30 cellular contexts compared by ENCODE assay signal in the genomic region with DNA sequence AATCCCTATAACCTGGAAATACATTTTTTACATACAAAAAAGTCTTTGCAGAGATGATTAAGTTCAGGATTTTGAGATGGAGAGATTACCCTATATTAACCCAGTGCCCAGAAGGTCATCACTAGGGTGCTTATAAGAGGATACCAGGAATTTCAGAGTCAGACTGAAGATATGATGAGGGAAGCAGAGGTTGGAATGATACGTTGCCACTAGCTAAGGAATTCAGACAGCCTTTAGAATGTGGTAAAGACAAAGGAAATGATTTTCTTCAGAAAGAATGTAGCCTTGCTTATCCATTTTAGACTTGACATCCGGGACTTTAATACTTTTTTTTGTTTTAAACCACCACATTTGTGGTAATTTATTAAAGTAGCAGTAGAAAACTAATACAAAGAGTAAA.
DNase-seq lines count a peak whose midpoint lies in the region; ATAC-seq, FAIRE-seq and TF ChIP-seq lines count a peak whose summit lies in the region.
"Had no signal": no experiment of that assay in that cellular context is flagged by ENCODE, and none has a peak within 500 bp of the region (broad histone marks: within the 10 kb centered on the region; RNA-seq: fewer than 3 reads in every experiment).

No MANE protein-coding gene starts in this region.

- WGBS in smooth muscle cell (ENCODE audit: low lambda C conversion rate): 7% methylated on average over 2 of the region's 2 CpGs

- no peaks in the 10 kb centered on the region for H3K9me3 ChIP-seq in smooth muscle cell (replicated peaks; ENCODE audit: low read depth)
- no peaks in the 10 kb centered on the region for H3K9me3 ChIP-seq in effector memory CD4-positive, alpha-beta T cell (ENCODE audit: control insufficient read depth, low read length)
- H3K9me3 ChIP-seq: adrenal gland, ovary, stomach had no signal

- peaks cover 2% of the 10 kb centered on the region for H3K9me3 Mint-ChIP-seq in activated naive CD8-positive, alpha-beta T cell treated with anti-CD3 and anti-CD28 coated beads, Interleukin-2, amount 50 U/mL, for 24 hours
- H3K9me3 Mint-ChIP-seq: mesothelial cell of epicardium had no signal

- H3F3A ChIP-seq in smooth muscle cell (ENCODE audit: low read depth): peaks cover 4% of the 10 kb centered on the region

- H3K36me3 Mint-ChIP-seq in activated naive CD8-positive, alpha-beta T cell treated with anti-CD3 and anti-CD28 coated beads, Interleukin-2, amount 50 U/mL, for 24 hours (ENCODE audit: low read depth): no peaks in the 10 kb centered on the region
- H3K36me3 Mint-ChIP-seq: CD8-positive, alpha-beta T cell; mesothelial cell of epicardium had no signal

- H3K4me3 ChIP-seq in smooth muscle cell: no peak overlapping the region
- no peak overlapping the region for H3K4me3 ChIP-seq in effector memory CD4-positive, alpha-beta T cell (ENCODE audit: insufficient read depth, low read depth, low read length, poor library complexity, severe bottlenecking)
- H3K4me3 ChIP-seq: adrenal gland, ovary, stomach had no signal

- H3K4me1 Mint-ChIP-seq in activated naive CD8-positive, alpha-beta T cell treated with anti-CD3 and anti-CD28 coated beads, Interleukin-2, amount 50 U/mL, for 24 hours: no peaks in the 10 kb centered on the region
- H3K4me1 Mint-ChIP-seq: mesothelial cell of epicardium had no signal

- no peaks in the 10 kb centered on the region for H3K27me3 ChIP-seq in smooth muscle cell (ENCODE audit: low read depth)
- no peaks in the 10 kb centered on the region for H3K27me3 ChIP-seq in effector memory CD4-positive, alpha-beta T cell (replicated peaks; ENCODE audit: control insufficient read depth, insufficient read depth, low read length, poor library complexity, severe bottlenecking)
- H3K27me3 ChIP-seq: adrenal gland, ovary, stomach had no signal

- no peak overlapping the region for H3K4me3 Mint-ChIP-seq in activated naive CD8-positive, alpha-beta T cell treated with anti-CD3 and anti-CD28 coated beads, Interleukin-2, amount 50 U/mL, for 24 hours
- H3K4me3 Mint-ChIP-seq: activated CD8-positive, alpha-beta T cell treated with anti-CD3 and anti-CD28 coated beads, Interleukin-2, amount 10 ng/mL, durations not matched to agents 7 days and 5 days; CD8-positive, alpha-beta T cell; mesothelial cell of epicardium; natural killer cell treated with Interleukin-12 subunit alpha and Interleukin-12 subunit beta and Interleukin-15 and Interleukin-18, amount 100 ng/mL, for 72 hours had no signal

- TF ChIP-seq CTCF in smooth muscle cell (IDR thresholded peaks at IDR 0.05; ENCODE audit: borderline replicate concordance, insufficient read depth, poor library complexity, severe bottlenecking): no peak

- no peak for ATAC-seq in activated naive CD8-positive, alpha-beta T cell treated with anti-CD3 and anti-CD28 coated beads, Interleukin-2, amount 50 U/mL, for 24 hours
- ATAC-seq in HG02870 (IDR thresholded peaks at IDR 0.05; ENCODE audit: unreplicated experiment): no peak
- ATAC-seq: activated CD8-positive, alpha-beta T cell treated with anti-CD3 and anti-CD28 coated beads, Interleukin-2, amount 10 ng/mL, durations not matched to agents 7 days and 5 days; CD8-positive, alpha-beta T cell; esophagus mucosa; left cardiac atrium; natural killer cell treated with Interleukin-12 subunit alpha and Interleukin-12 subunit beta and Interleukin-15 and Interleukin-18, amount 100 ng/mL, for 72 hours; right cardiac atrium had no signal

- H3K27ac Mint-ChIP-seq in activated naive CD8-positive, alpha-beta T cell treated with anti-CD3 and anti-CD28 coated beads, Interleukin-2, amount 50 U/mL, for 24 hours: no peak overlapping the region
- H3K27ac Mint-ChIP-seq: activated CD8-positive, alpha-beta T cell treated with anti-CD3 and anti-CD28 coated beads, Interleukin-2, amount 10 ng/mL, durations not matched to agents 7 days and 5 days; CD8-positive, alpha-beta T cell; mesothelial cell of epicardium; natural killer cell treated with Interleukin-12 subunit alpha and Interleukin-12 subunit beta and Interleukin-15 and Interleukin-18, amount 100 ng/mL, for 72 hours had no signal

- no peaks in the 10 kb centered on the region for H3K4me1 ChIP-seq in smooth muscle cell (ENCODE audit: low read depth)
- H3K4me1 ChIP-seq in effector memory CD4-positive, alpha-beta T cell (ENCODE audit: control insufficient read depth, insufficient read depth, low read length, poor library complexity, severe bottlenecking): no peaks in the 10 kb centered on the region
- H3K4me1 ChIP-seq: adrenal gland, stomach had no signal

- H3K27me3 Mint-ChIP-seq in activated naive CD8-positive, alpha-beta T cell treated with anti-CD3 and anti-CD28 coated beads, Interleukin-2, amount 50 U/mL, for 24 hours: no peaks in the 10 kb centered on the region
- H3K27me3 Mint-ChIP-seq: natural killer cell treated with Interleukin-12 subunit alpha and Interleukin-12 subunit beta and Interleukin-15 and Interleukin-18, amount 100 ng/mL, for 72 hours had no signal

- no peaks in the 10 kb centered on the region for H4K20me1 ChIP-seq in smooth muscle cell (ENCODE audit: low read depth)

- H3K79me2 ChIP-seq in smooth muscle cell (ENCODE audit: low read depth): no peaks in the 10 kb centered on the region

- peak overlapping the region; percentile 85 for H3K27ac ChIP-seq in smooth muscle cell (ENCODE audit: low read depth)
- H3K27ac ChIP-seq in effector memory CD4-positive, alpha-beta T cell (ENCODE audit: insufficient read depth, low read length, poor library complexity, severe bottlenecking): no peak overlapping the region
- H3K27ac ChIP-seq: adrenal gland, KMS-11, ovary, stomach had no signal

- H3K4me2 ChIP-seq in smooth muscle cell: peak overlapping the region; percentile 12
- H3K4me2 ChIP-seq: KMS-11 had no signal

- no peaks in the 10 kb centered on the region for H3K36me3 ChIP-seq in smooth muscle cell (ENCODE audit: low read depth)
- H3K36me3 ChIP-seq in effector memory CD4-positive, alpha-beta T cell (ENCODE audit: control insufficient read depth, insufficient read depth, low read length): no peaks in the 10 kb centered on the region
- H3K36me3 ChIP-seq: adrenal gland, ovary, stomach had no signal

- no peak for FAIRE-seq in HTR-8/SVneo (lab: Jason Lieb, UNC)
- FAIRE-seq: TTC549 had no signal

- H2AFZ ChIP-seq in smooth muscle cell (ENCODE audit: low read depth): peak overlapping the region; percentile 28

- peak; percentile 2 for DNase-seq in HTR-8/SVneo (ENCODE audit: insufficient read length, low spot score)
- peak; percentile 25 for DNase-seq in astrocyte of the hippocampus (ENCODE audit: low read depth, low spot score)
- peak; percentile 17 for DNase-seq in hepatic stellate cell (ENCODE audit: low spot score)
- DNase-seq in smooth muscle cell (lab: John Stamatoyannopoulos, UW; ENCODE audit: unreplicated experiment): no peak
- DNase-seq in activated naive CD8-positive, alpha-beta T cell treated with anti-CD3 and anti-CD28 coated beads, Interleukin-2, amount 50 U/mL, for 24 hours: no peak
- DNase-seq in effector memory CD4-positive, alpha-beta T cell: no peak
- DNase-seq in GDM1 (lab: John Stamatoyannopoulos, UW): no peak
- DNase-seq: activated CD4-positive, CD25-positive, alpha-beta regulatory T cell treated with anti-CD3 and anti-CD28 coated beads, Interleukin-2, amount 50 U/mL, for 72 hours; activated CD8-positive, alpha-beta T cell treated with anti-CD3 and anti-CD28 coated beads, Interleukin-2, amount 10 ng/mL, durations not matched to agents 7 days and 5 days; activated gamma-delta T cell treated with Interleukin-2 at 50 U/mL for 16 hours; adrenal gland; AML-193; CD8-positive, alpha-beta T cell; cerebellar nuclear complex; DMS53; effector CD4-positive, alpha-beta T cell; left cardiac atrium; NCI-H187 treated with DMSO at 0.1 percent for 48 hours; NCI-H2227 treated with DMSO at 0.1 percent for 48 hours; NCI-H774; ovary; right cardiac atrium; Right ventricle myocardium superior; stomach had no signal

- peak overlapping the region; percentile 18 for H3K9ac ChIP-seq in smooth muscle cell (ENCODE audit: low read depth)
- H3K9ac ChIP-seq: KMS-11 had no signal

Comparison
In these comparisons a context has a peak if more than half of its experiments do, and no peak if none do; other contexts are left out.
1. DNase-seq: peak in HTR-8/SVneo (single experiment), astrocyte of the hippocampus (single experiment) and hepatic stellate cell (single experiment); none in smooth muscle cell (single experiment), activated naive CD8-positive, alpha-beta T cell treated with anti-CD3 and anti-CD28 coated beads, Interleukin-2, amount 50 U/mL, for 24 hours (single experiment), effector memory CD4-positive, alpha-beta T cell (0 of 3) and GDM1 (single experiment).